Comparison of ENCODE assay signal across 9 cellular contexts in the genomic region with DNA sequence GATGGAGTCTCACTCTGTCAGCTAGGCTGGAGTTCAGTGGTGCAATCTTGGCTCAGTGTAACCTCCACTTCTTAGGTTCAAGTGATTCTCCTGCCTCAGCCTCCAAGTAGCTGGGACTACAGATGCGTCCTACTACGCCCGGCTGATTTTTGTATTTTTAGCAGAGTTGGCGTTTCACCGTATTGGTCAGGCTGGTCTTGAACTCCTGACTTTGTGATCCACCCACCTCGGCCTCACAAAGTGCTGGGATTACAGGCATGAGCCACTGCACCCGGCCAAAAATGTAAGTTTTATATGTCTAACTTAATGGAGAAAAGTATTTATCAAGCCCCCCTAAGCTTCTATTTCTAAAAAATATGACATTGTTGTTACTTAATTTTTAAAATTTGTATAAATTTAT.
"Had no signal": no experiment of that assay in that cellular context is flagged by ENCODE, and none has a peak within 500 bp of the region (broad histone marks: within the 10 kb centered on the region; RNA-seq: fewer than 3 reads in every experiment).

No MANE protein-coding gene starts in this region.

- H3K36me3 ChIP-seq: HAP-1 had no signal

- H3K27ac ChIP-seq: GM23248 had no signal

- DNase-seq: GM23248, GOT3, H7, H9, HCEC 1CT, HFFc6 had no signal

- ATAC-seq: GM23338, HCT116 had no signal

- H3K9me3 ChIP-seq: HAP-1 had no signal

- H3K4me3 ChIP-seq: GM23248, GM23338, HAP-1 had no signal

- H3K4me1 ChIP-seq: HAP-1 had no signal
